In genomic region chr14:35408026-35408425, GRCh38 we compare ENCODE assay signal across 24 cellular contexts.
"Had no signal": no experiment of that assay in that cellular context is flagged by ENCODE, and none has a peak within 500 bp of the region (broad histone marks: within the 10 kb centered on the region; RNA-seq: fewer than 3 reads in every experiment).

No MANE protein-coding gene starts in this region.

- H3K4me3 ChIP-seq: colonic mucosa, esophagus squamous epithelium, gastroesophageal sphincter had no signal

- H3K27me3 Mint-ChIP-seq: activated CD4-positive, alpha-beta T cell treated with anti-CD3 and anti-CD28 coated beads, Interleukin-2, amount 10 ng/mL, durations not matched to agents 7 days and 5 days; activated CD8-positive, alpha-beta T cell treated with anti-CD3 and anti-CD28 coated beads for 36 hours; activated naive CD8-positive, alpha-beta T cell; activated T-helper 17 cell treated with anti-CD3 and anti-CD28 coated beads, Interleukin-2, amount 50 U/mL, for 72 hours had no signal

- H3K9me3 ChIP-seq: colonic mucosa, esophagus squamous epithelium, gastroesophageal sphincter had no signal

- ATAC-seq: activated CD8-positive, alpha-beta T cell treated with anti-CD3 and anti-CD28 coated beads for 36 hours; activated T-cell treated with anti-CD3 and anti-CD28 coated beads, Interleukin-2, amount 50 U/mL, for 4 hours; activated T-helper 17 cell treated with anti-CD3 and anti-CD28 coated beads, Interleukin-2, amount 50 U/mL, for 72 hours; gastroesophageal sphincter had no signal

- H3K27ac ChIP-seq: colonic mucosa, epithelial cell of prostate had no signal

- H3K9me3 Mint-ChIP-seq: activated CD4-positive, alpha-beta T cell treated with anti-CD3 and anti-CD28 coated beads, Interleukin-2, amount 10 ng/mL, durations not matched to agents 7 days and 5 days; activated CD8-positive, alpha-beta T cell treated with anti-CD3 and anti-CD28 coated beads for 36 hours; activated T-cell treated with anti-CD3 and anti-CD28 coated beads, Interleukin-2, amount 50 U/mL, for 4 hours; activated T-helper 17 cell treated with anti-CD3 and anti-CD28 coated beads, Interleukin-2, amount 50 U/mL, for 72 hours had no signal

- H3K27me3 ChIP-seq: colonic mucosa, esophagus squamous epithelium, gastroesophageal sphincter had no signal

- DNase-seq: activated CD4-positive, alpha-beta T cell treated with anti-CD3 and anti-CD28 coated beads for 1 hour; activated CD4-positive, alpha-beta T cell treated with anti-CD3 and anti-CD28 coated beads for 4 hours; activated CD4-positive, alpha-beta T cell treated with anti-CD3 and anti-CD28 coated beads, Interleukin-2, amount 10 ng/mL, durations not matched to agents 7 days and 5 days; activated CD4-positive, alpha-beta T cell treated with anti-CD3 and anti-CD28 coated beads, Interleukin-2, amount 50 U/mL, for 4 hours; activated CD8-positive, alpha-beta memory T cell treated with anti-CD3 and anti-CD28 coated beads for 24 hours; activated CD8-positive, alpha-beta T cell treated with anti-CD3 and anti-CD28 coated beads for 36 hours; activated effector memory CD4-positive, alpha-beta T cell treated with Interleukin-2 at 50 U/mL for 16 hours; activated gamma-delta T cell treated with Interleukin-2 at 50 U/mL for 16 hours; activated naive CD4-positive, alpha-beta T cell treated with anti-CD3 and anti-CD28 coated beads, Interleukin-2, amount 50 U/mL, for 16 hours; activated naive CD4-positive, alpha-beta T cell treated with Interleukin-2 at 50 U/mL for 16 hours; activated T-cell treated with anti-CD3 and anti-CD28 coated beads, Interleukin-2, amount 50 U/mL, for 4 hours; amniotic stem cell; anterior cingulate cortex; central memory CD4-positive, alpha-beta T cell; cerebellar nuclear complex; colonic mucosa; effector CD8-positive, alpha-beta T cell; esophagus squamous epithelium; foreskin melanocyte; T-helper 2 cell had no signal

- H3K4me3 Mint-ChIP-seq: activated CD4-positive, alpha-beta T cell treated with anti-CD3 and anti-CD28 coated beads, Interleukin-2, amount 10 ng/mL, durations not matched to agents 7 days and 5 days; activated CD8-positive, alpha-beta T cell treated with anti-CD3 and anti-CD28 coated beads for 36 hours; activated naive CD8-positive, alpha-beta T cell; activated T-cell treated with anti-CD3 and anti-CD28 coated beads, Interleukin-2, amount 50 U/mL, for 4 hours; activated T-helper 17 cell treated with anti-CD3 and anti-CD28 coated beads, Interleukin-2, amount 50 U/mL, for 72 hours had no signal

- H3K27ac Mint-ChIP-seq: activated CD4-positive, alpha-beta T cell treated with anti-CD3 and anti-CD28 coated beads, Interleukin-2, amount 10 ng/mL, durations not matched to agents 7 days and 5 days; activated CD8-positive, alpha-beta T cell treated with anti-CD3 and anti-CD28 coated beads for 36 hours; activated naive CD8-positive, alpha-beta T cell; activated T-helper 17 cell treated with anti-CD3 and anti-CD28 coated beads, Interleukin-2, amount 50 U/mL, for 72 hours had no signal
